Comparison of ENCODE assay signal across 8 cellular contexts in genomic region chr4:10457255-10457801, GRCh38. TPM values are rescaled to one million over a fixed set of nuclear protein-coding genes. Genes with fewer than 3 reads are reported as not detected.
A peak's percentile ranks its signal among the peaks of the same experiment; 100 is the strongest.
DNase-seq lines count a peak whose midpoint lies in the region; ATAC-seq and TF ChIP-seq lines count a peak whose summit lies in the region.

TSS of gene ZNF518B (minus strand) at chr4:10457426. CDS start at chr4:10446328, 11,098 bp downstream.

- H3K27me3 Mint-ChIP-seq in activated T-helper 1 cell treated with anti-CD3 and anti-CD28 coated beads, Interleukin-12 subunit alpha, Interleukin-12 subunit beta, Interleukin-2, Interleukin-4 antibody, amounts not matched to agents 30 ng/mL and 10 ng/mL and 1 ng/mL, durations not matched to agents 14 hours and 24 hours and 36 hours (ENCODE audit: insufficient read depth): peaks cover 17% of the 10 kb centered on the region
- H3K27me3 Mint-ChIP-seq in nephron (ENCODE audit: low read depth): peaks cover 41% of the 10 kb centered on the region

- peak within 1 kb of the TSS; percentile 87 for H3K9ac ChIP-seq in NT2/D1 (ENCODE audit: insufficient read length, low read depth)

- 0 out of 2 replicates have a peak, but pooled peaks cover 4% of the 10 kb centered on the region for H3K9me3 ChIP-seq in NT2/D1 (ENCODE audit: insufficient read depth, low read length)

- H3K9me3 Mint-ChIP-seq in activated T-helper 1 cell treated with anti-CD3 and anti-CD28 coated beads, Interleukin-12 subunit alpha, Interleukin-12 subunit beta, Interleukin-2, Interleukin-4 antibody, amounts not matched to agents 30 ng/mL and 10 ng/mL and 1 ng/mL, durations not matched to agents 14 hours and 24 hours and 36 hours: peaks cover 9% of the 10 kb centered on the region
- peaks cover 54% of the 10 kb centered on the region for H3K9me3 Mint-ChIP-seq in nephron

- H3K27ac Mint-ChIP-seq in activated T-helper 1 cell treated with anti-CD3 and anti-CD28 coated beads, Interleukin-12 subunit alpha, Interleukin-12 subunit beta, Interleukin-2, Interleukin-4 antibody, amounts not matched to agents 30 ng/mL and 10 ng/mL and 1 ng/mL, durations not matched to agents 14 hours and 24 hours and 36 hours: peak within 1 kb of the TSS; percentile 94
- peak within 1 kb of the TSS; percentile 56 to 89 (median 79) for H3K27ac Mint-ChIP-seq in nephron

- peak within 1 kb of the TSS; percentile 94 for H3K4me3 Mint-ChIP-seq in activated T-helper 1 cell treated with anti-CD3 and anti-CD28 coated beads, Interleukin-12 subunit alpha, Interleukin-12 subunit beta, Interleukin-2, Interleukin-4 antibody, amounts not matched to agents 30 ng/mL and 10 ng/mL and 1 ng/mL, durations not matched to agents 14 hours and 24 hours and 36 hours
- peak within 1 kb of the TSS; percentile 90 to 92 (median 90) for H3K4me3 Mint-ChIP-seq in nephron

- TF ChIP-seq CTCF in AG04449 (IDR thresholded peaks at IDR 0.05; ENCODE audit: insufficient read depth, low read length, missing control alignments): no peak
- TF ChIP-seq CTCF in fibroblast of mammary gland (conservative IDR thresholded peaks at IDR 0.05; ENCODE audit: control insufficient read depth, insufficient read depth, low read depth, low read length): no peak
- no peak for TF ChIP-seq CTCF in nephron (IDR thresholded peaks at IDR 0.05; ENCODE audit: unreplicated experiment in 3 of 3)

- H3K4me1 ChIP-seq in NT2/D1 (ENCODE audit: insufficient read depth, insufficient read length): no peaks in the 10 kb centered on the region

- ATAC-seq in GM18861 (IDR thresholded peaks at IDR 0.05; ENCODE audit: unreplicated experiment): peak; percentile 70
- ATAC-seq in HG03060 (IDR thresholded peaks at IDR 0.05; ENCODE audit: low read depth, unreplicated experiment): peak; percentile 43
- ATAC-seq in stimulated activated naive CD8-positive, alpha-beta T cell treated with anti-CD3 and anti-CD28 coated beads, Interleukin-15, Interleukin-2, amounts not matched to agents 100 U/mL and 50 U/mL, for 24 hours: peak; percentile 67

- peaks cover 28% of the 10 kb centered on the region for H3K36me3 ChIP-seq in NT2/D1 (ENCODE audit: insufficient read depth, insufficient read length, low read length)

- intact Hi-C loops in activated T-helper 1 cell treated with anti-CD3 and anti-CD28 coated beads, Interleukin-12 subunit alpha, Interleukin-12 subunit beta, Interleukin-2, Interleukin-4 antibody, amounts not matched to agents 30 ng/mL and 10 ng/mL and 1 ng/mL, durations not matched to agents 14 hours and 24 hours and 36 hours (cut with micrococcal nuclease): loop anchor here (1.0 to 10.0 kb wide), 5 partner anchors 200 to 497 kb away; no protein-coding TSS in a partner anchor

- H3K4me3 ChIP-seq in AG04449 (ENCODE audit: low read depth, low read length): peak within 1 kb of the TSS; percentile 74
- peak within 1 kb of the TSS; percentile 81 for H3K4me3 ChIP-seq in NT2/D1 (ENCODE audit: insufficient read length, low read depth)
- H3K4me3 ChIP-seq in fibroblast of mammary gland (ENCODE audit: control insufficient read depth, low read depth, low read length): peak within 1 kb of the TSS; percentile 57

- H3K4me1 Mint-ChIP-seq in activated T-helper 1 cell treated with anti-CD3 and anti-CD28 coated beads, Interleukin-12 subunit alpha, Interleukin-12 subunit beta, Interleukin-2, Interleukin-4 antibody, amounts not matched to agents 30 ng/mL and 10 ng/mL and 1 ng/mL, durations not matched to agents 14 hours and 24 hours and 36 hours (ENCODE audit: low read depth): peaks cover 60% of the 10 kb centered on the region
- peaks cover 5% of the 10 kb centered on the region for H3K4me1 Mint-ChIP-seq in nephron

- POLR2A ChIA-PET in AG04449 (lab: Yijun Ruan, JAX): interaction anchor here (1.6 kb wide), 1 partner anchor 340 kb away, joined by 7 read pairs; the partner anchor contains the start of gene WDR1

- no peak for DNase-seq in AG04449 (ENCODE audit: low read depth, low spot score)
- peak; percentile 56 for DNase-seq in NT2/D1 (ENCODE audit: low read depth, low spot score)
- DNase-seq in activated T-helper 1 cell treated with anti-CD3 and anti-CD28 coated beads, Interleukin-12 subunit alpha, Interleukin-12 subunit beta, Interleukin-2, Interleukin-4 antibody, amounts not matched to agents 30 ng/mL and 10 ng/mL and 1 ng/mL, durations not matched to agents 14 hours and 24 hours and 36 hours (ENCODE audit: low spot score): peak; percentile 79
- DNase-seq in fibroblast of mammary gland (ENCODE audit: low read depth): peak; percentile 52
- peak; percentile 85 for DNase-seq in stimulated activated naive CD8-positive, alpha-beta T cell treated with anti-CD3 and anti-CD28 coated beads, Interleukin-15, Interleukin-2, amounts not matched to agents 100 U/mL and 50 U/mL, for 24 hours

- peaks cover 46% of the 10 kb centered on the region for H3K27me3 ChIP-seq in NT2/D1 (ENCODE audit: insufficient read depth, insufficient read length)

- CTCF ChIA-PET in AG04449 (lab: Yijun Ruan, JAX): interaction anchor here (0.7 to 2.1 kb wide), 3 partner anchors 9 to 292 kb away, joined by 3 to 8 read pairs (median 4); no protein-coding TSS in a partner anchor

- peaks cover 42% of the 10 kb centered on the region for H3K36me3 Mint-ChIP-seq in activated T-helper 1 cell treated with anti-CD3 and anti-CD28 coated beads, Interleukin-12 subunit alpha, Interleukin-12 subunit beta, Interleukin-2, Interleukin-4 antibody, amounts not matched to agents 30 ng/mL and 10 ng/mL and 1 ng/mL, durations not matched to agents 14 hours and 24 hours and 36 hours (ENCODE audit: low read depth)
- H3K36me3 Mint-ChIP-seq in nephron (ENCODE audit: low read depth): peaks cover 50% of the 10 kb centered on the region

RNA-seq across cellular contexts. Expression of gene ZNF518B, which starts in this region (rescaled TPM):
- 22.8 TPM in 2 replicates for total RNA-seq in activated T-helper 1 cell treated with anti-CD3 and anti-CD28 coated beads, Interleukin-12 subunit alpha, Interleukin-12 subunit beta, Interleukin-2, Interleukin-4 antibody, amounts not matched to agents 30 ng/mL and 10 ng/mL and 1 ng/mL, durations not matched to agents 14 hours and 24 hours and 36 hours
